2 cellular contexts compared by ENCODE assay signal in genomic region chr18:9091066-9091476, GRCh38.
TF ChIP-seq lines count a peak whose summit lies in the region.

No MANE protein-coding gene starts in this region.

TF ChIP-seq in IMR-90, 13 proteins besides CTCF, POLR2A, EP300 and RAD21 (continued from another document):
- TF ChIP-seq ELK1 (IDR thresholded peaks at IDR 0.05; ENCODE audit: borderline replicate concordance, low read depth, low read length) (no peak), SMC3 (IDR thresholded peaks at IDR 0.05; ENCODE audit: low read depth, low read length) (no peak), BHLHE40 (IDR thresholded peaks at IDR 0.05; ENCODE audit: low read depth, low read length) (no peak), NFE2L2 (IDR thresholded peaks at IDR 0.05; ENCODE audit: low read depth, low read length) (no peak), RCOR1 (IDR thresholded peaks at IDR 0.05; ENCODE audit: insufficient replicate concordance, low read length) (no peak), RFX5 (IDR thresholded peaks at IDR 0.05; ENCODE audit: low read depth, low read length) (no peak), MAZ (IDR thresholded peaks at IDR 0.05; ENCODE audit: borderline replicate concordance, low read depth, low read length) (no peak), FOS (IDR thresholded peaks at IDR 0.05; ENCODE audit: low read depth, low read length) (no peak), CEBPB (IDR thresholded peaks at IDR 0.05; ENCODE audit: low read depth, low read length) (no peak), MXI1 (IDR thresholded peaks at IDR 0.05; ENCODE audit: borderline replicate concordance, low read depth, low read length) (no peak), USF2 (IDR thresholded peaks at IDR 0.05; ENCODE audit: low read depth, low read length) (no peak)

TF ChIP-seq in WTC11, 78 proteins besides CTCF, POLR2A, EP300 and RAD21:
- TF ChIP-seq HMGXB4 (CRISPR knock-in tag; IDR thresholded peaks at IDR 0.05) (no peak), ZNF512 (CRISPR knock-in tag; IDR thresholded peaks at IDR 0.05; ENCODE audit: borderline replicate concordance) (no peak), ATF3 (CRISPR knock-in tag; conservative IDR thresholded peaks at IDR 0.05) (no peak), TEAD4 (CRISPR knock-in tag; IDR thresholded peaks at IDR 0.05) (no peak), E2F5 (CRISPR knock-in tag; IDR thresholded peaks at IDR 0.05) (no peak), ZSCAN18 (CRISPR knock-in tag; IDR thresholded peaks at IDR 0.05) (no peak), MYBL2 (CRISPR knock-in tag; IDR thresholded peaks at IDR 0.05) (no peak), NFE2L1 (CRISPR knock-in tag; IDR thresholded peaks at IDR 0.05) (no peak), TP53 (CRISPR knock-in tag; IDR thresholded peaks at IDR 0.05) (no peak), PRDM15 (CRISPR knock-in tag; IDR thresholded peaks at IDR 0.05) (no peak), HMGA2 (CRISPR knock-in tag; IDR thresholded peaks at IDR 0.05) (no peak), TCF7 (CRISPR knock-in tag; IDR thresholded peaks at IDR 0.05; ENCODE audit: low read depth) (no peak)
